Comparison of ENCODE assay signal across 13 cellular contexts in the genomic region with DNA sequence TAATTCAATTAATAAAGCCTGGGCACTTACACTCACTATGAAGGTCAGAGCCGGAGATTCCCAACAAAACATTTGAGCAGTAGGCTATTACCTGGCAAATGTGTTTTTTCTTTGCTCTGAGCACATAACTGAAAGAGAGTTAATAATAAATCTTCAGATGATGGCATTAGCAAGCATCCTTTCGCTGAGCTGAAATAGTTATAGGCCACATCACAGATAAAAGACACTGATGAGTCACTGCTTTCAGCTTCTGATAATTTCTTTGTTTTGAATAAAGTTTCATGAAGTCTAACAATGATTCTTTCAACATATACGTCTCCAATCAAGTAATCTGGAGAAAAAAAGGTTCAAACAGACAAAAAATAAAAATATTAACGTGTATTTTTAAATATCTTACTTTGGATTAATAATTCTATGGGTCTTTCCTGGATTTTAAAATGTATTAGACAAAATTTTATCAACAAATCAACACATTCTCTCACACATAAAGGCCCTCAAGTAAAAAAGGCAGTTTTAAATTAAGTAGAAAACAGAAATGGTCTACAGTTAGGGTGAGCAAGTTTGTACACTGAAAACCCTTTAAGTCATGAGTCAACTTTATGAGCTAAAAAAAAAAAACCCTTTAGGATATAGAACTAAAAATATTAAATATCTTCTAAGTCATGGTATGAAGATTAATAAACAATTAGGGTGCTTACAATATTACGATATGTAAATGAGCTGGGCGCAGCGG. TPM values are rescaled to one million over a fixed set of nuclear protein-coding genes. Genes with fewer than 3 reads are reported as not detected.
DNase-seq lines count a peak whose midpoint lies in the region; ATAC-seq lines count a peak whose summit lies in the region.
"Had no signal": no experiment of that assay in that cellular context is flagged by ENCODE, and none has a peak within 500 bp of the region (broad histone marks: within the 10 kb centered on the region; RNA-seq: fewer than 3 reads in every experiment).

No MANE protein-coding gene starts in this region.

- H3K4me2 ChIP-seq in GM23248 (ENCODE audit: unreplicated experiment), result peak overlapping the region; percentile 38

- ATAC-seq in T-helper 17 cell (no peak), HG03571 (IDR thresholded peaks at IDR 0.05; ENCODE audit: unreplicated experiment) (no peak)

- H3K79me2 ChIP-seq in GM23248 (ENCODE audit: insufficient read depth), result peaks cover 9% of the 10 kb centered on the region; the same call in 1 of the 2 replicates

- peaks cover 32% of the 10 kb centered on the region for H3F3A ChIP-seq in GM23248 (ENCODE audit: insufficient read depth)

- peaks cover 39% of the 10 kb centered on the region; the same call in 1 of the 2 replicates for H3K36me3 ChIP-seq in GM23248 (ENCODE audit: low read depth)

- H3K9ac ChIP-seq in GM23248, result peak overlapping the region; percentile 58

- H3K27ac ChIP-seq in GM23248, result peak overlapping the region; percentile 77

- peak overlapping the region; percentile 77 for H3K27ac Mint-ChIP-seq in T-helper 17 cell

- no peak overlapping the region for H3K4me3 Mint-ChIP-seq in T-helper 17 cell
- H3K4me3 Mint-ChIP-seq: neural crest cell had no signal

- H3K27me3 Mint-ChIP-seq in T-helper 17 cell, result no peaks in the 10 kb centered on the region

- 59 to 60% methylated on average over 7 of the region's 7 CpGs for WGBS in GM23248 (ENCODE audit: low coverage in 1 of 2, low lambda C conversion rate in 2 of 2, missing lambda C conversion rate in 2 of 2), 2 experiments

- H3K36me3 Mint-ChIP-seq in T-helper 17 cell (ENCODE audit: low read depth), result peaks cover 13% of the 10 kb centered on the region

- no peaks in the 10 kb centered on the region for H3K9me2 ChIP-seq in GM23248 (ENCODE audit: insufficient read depth)

- H2AFZ ChIP-seq in GM23248, result no peak overlapping the region

- in situ Hi-C loops in GM23248 (cut with MboI), result no loop called here

- H3K4me1 Mint-ChIP-seq in T-helper 17 cell, result peaks cover 16% of the 10 kb centered on the region
- H3K4me1 Mint-ChIP-seq: neural crest cell had no signal

- no peaks in the 10 kb centered on the region for H4K20me1 ChIP-seq in GM23248 (ENCODE audit: insufficient read depth)

- H3K4me3 ChIP-seq in GM23248, result no peak overlapping the region

- no peaks in the 10 kb centered on the region for H3K27me3 ChIP-seq in GM23248 (replicated peaks; ENCODE audit: insufficient read depth)

- H3K4me1 ChIP-seq in GM23248 (ENCODE audit: insufficient read depth), result peaks cover 16% of the 10 kb centered on the region

- DNase-seq in GM23248, result peak; percentile 88
- no peak for DNase-seq in T-helper 17 cell
- peak; percentile 66 for DNase-seq in fibroblast of peridontal ligament (ENCODE audit: extremely low read depth)
- peak; percentile 86 for DNase-seq in renal cortical epithelial cell (ENCODE audit: low read depth)
- no peak for DNase-seq in GM19240 (ENCODE audit: insufficient read length, low spot score)
- DNase-seq in activated CD4-positive, CD25-positive, alpha-beta regulatory T cell (lab: John Stamatoyannopoulos, UW), result no peak
- DNase-seq: activated CD4-positive, alpha-beta T cell treated with anti-CD3 and anti-CD28 coated beads for 48 hours; DMS153; effector CD4-positive, alpha-beta T cell; NCI-H1048; NCI-H510A had no signal

- H3K9me3 ChIP-seq in GM23248 (ENCODE audit: low read depth) (no peaks in the 10 kb centered on the region), T-helper 17 cell (ENCODE audit: control insufficient read depth, low read length, poor library complexity, severe bottlenecking) (no peaks in the 10 kb centered on the region)

RNA-seq across cellular contexts. Expression of a gene that starts 33.1 kb away (rescaled TPM):
- 20.4 and 26.0 TPM in 2 replicates for total RNA-seq in GM23248 (2014; rRNA removed; shearing (Covaris generic))
- 14.7 and 16.8 TPM in 2 replicates for polyA plus RNA-seq in GM23248 (2016; fragmentation: Nextera tagmentation; extraction: Ambion mirVana)
- total RNA-seq in T-helper 17 cell, result 10 to 100 TPM; 24.2 to 30.0 TPM
- total RNA-seq in renal cortical epithelial cell, result 39.2 and 44.5 TPM in 2 replicates

RNA-seq across cellular contexts. Expression of a gene that starts 59.6 kb away (rescaled TPM):
- total RNA-seq in GM23248 (2014; rRNA removed; shearing (Covaris generic)), result 15.9 and 16.0 TPM in 2 replicates
- polyA plus RNA-seq in GM23248 (2016; fragmentation: Nextera tagmentation; extraction: Ambion mirVana), result 30.8 and 32.5 TPM in 2 replicates
- total RNA-seq in T-helper 17 cell (1 to 10 TPM; 4.1 to 4.7 TPM), renal cortical epithelial cell (16.1 and 16.8 TPM in 2 replicates)

Comparison
In these comparisons a context has a peak if more than half of its experiments do, and no peak if none do; other contexts are left out.
1. DNase-seq: peak in GM23248 (single experiment), fibroblast of peridontal ligament (single experiment) and renal cortical epithelial cell (single experiment); none in T-helper 17 cell (0 of 3), GM19240 (single experiment) and activated CD4-positive, CD25-positive, alpha-beta regulatory T cell (0 of 4).